19 cellular contexts compared by ENCODE assay signal in the genomic region with DNA sequence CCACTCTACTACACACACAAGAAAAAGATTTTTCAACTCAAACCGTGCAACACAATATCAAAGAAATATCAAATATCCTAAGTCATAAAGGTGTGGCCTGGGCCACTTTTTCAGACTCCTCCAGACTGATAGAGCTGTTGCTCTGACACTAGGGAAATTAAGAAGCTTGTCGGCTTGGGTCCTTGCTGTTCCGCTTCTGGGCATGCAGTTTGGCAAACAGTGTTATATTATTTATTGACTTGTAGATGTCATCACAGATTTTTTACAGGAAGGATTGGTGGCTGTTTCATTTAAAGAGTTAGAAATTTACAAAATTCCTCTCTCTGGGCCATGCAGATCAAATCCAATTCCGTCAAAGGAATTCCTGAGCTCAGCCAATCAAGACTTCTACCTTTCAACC.
"Had no signal": no experiment of that assay in that cellular context is flagged by ENCODE, and none has a peak within 500 bp of the region (broad histone marks: within the 10 kb centered on the region; RNA-seq: fewer than 3 reads in every experiment).

No MANE protein-coding gene starts in this region.

- DNase-seq: cerebellar nuclear complex; colonic mucosa; effector CD8-positive, alpha-beta T cell; foreskin melanocyte; head of caudate nucleus; hippocampal formation; mammary epithelial cell; natural killer cell; occipital lobe; pancreas; sigmoid colon; stimulated activated naive CD4-positive, alpha-beta T cell; stomach; thyroid gland had no signal

- FAIRE-seq: pancreas, urothelium cell line had no signal

- H3K4me3 ChIP-seq: colonic mucosa, neural progenitor cell, pancreas, sigmoid colon, skin epidermis, stomach, suprapubic skin, thyroid gland had no signal

- H3K9me3 ChIP-seq: colonic mucosa, pancreas, sigmoid colon, stomach, suprapubic skin, thyroid gland had no signal

- H3K4me1 ChIP-seq: colonic mucosa, pancreas had no signal

- H3K36me3 ChIP-seq: colonic mucosa, neural progenitor cell, pancreas, sigmoid colon, stomach, suprapubic skin, thyroid gland had no signal

- H3K27ac ChIP-seq: colonic mucosa, neural progenitor cell, pancreas, sigmoid colon, skin epidermis, stomach, suprapubic skin, thyroid gland had no signal

- H3K4me2 ChIP-seq: neural progenitor cell had no signal

- ATAC-seq: left lobe of liver, natural killer cell had no signal

- H3K27me3 ChIP-seq: colonic mucosa, neural progenitor cell, pancreas, sigmoid colon, stomach, suprapubic skin, thyroid gland had no signal
